ENCODE assay signal across 23 cellular contexts in genomic region chr4:147310312-147310711, GRCh38.
"Had no signal": no experiment of that assay in that cellular context is flagged by ENCODE, and none has a peak within 500 bp of the region (broad histone marks: within the 10 kb centered on the region; RNA-seq: fewer than 3 reads in every experiment).

No MANE protein-coding gene starts in this region.

- H3K9me3 ChIP-seq: esophagus squamous epithelium, heart right ventricle, left lung, neutrophil, pancreas, right lobe of liver, thoracic aorta, transverse colon, vagina had no signal

- H3K27ac Mint-ChIP-seq: natural killer cell; stimulated activated naive B cell treated with anti-CD40 and anti-IgM and Interleukin-4, amounts not matched to agents 10 μg/mL and 1 μg/mL and 100 μg/mL, for 72 hours; stimulated activated naive CD8-positive, alpha-beta T cell treated with anti-CD3 and anti-CD28 coated beads, Interleukin-15, Interleukin-2, amounts not matched to agents 100 ng/mL and 50 ng/mL, for 24 hours had no signal

- H3K4me1 ChIP-seq: esophagus squamous epithelium, heart right ventricle, pancreas, right lobe of liver had no signal

- H3K27ac ChIP-seq: esophagus squamous epithelium, heart right ventricle, left lung, neutrophil, pancreas, right lobe of liver, thoracic aorta, transverse colon, vagina had no signal

- H3K36me3 ChIP-seq: esophagus squamous epithelium, heart right ventricle, left lung, neutrophil, pancreas, right lobe of liver, thoracic aorta, transverse colon, vagina had no signal

- H3K27me3 Mint-ChIP-seq: stimulated activated naive B cell treated with anti-CD40 and anti-IgM and Interleukin-4, amounts not matched to agents 10 μg/mL and 1 μg/mL and 100 μg/mL, for 72 hours; stimulated activated naive CD8-positive, alpha-beta T cell treated with anti-CD3 and anti-CD28 coated beads, Interleukin-15, Interleukin-2, amounts not matched to agents 100 ng/mL and 50 ng/mL, for 24 hours had no signal

- H3K27me3 ChIP-seq: esophagus squamous epithelium, heart right ventricle, left lung, neutrophil, pancreas, right lobe of liver, transverse colon, vagina had no signal

- H3K4me3 Mint-ChIP-seq: natural killer cell; stimulated activated naive B cell treated with anti-CD40 and anti-IgM and Interleukin-4, amounts not matched to agents 10 μg/mL and 1 μg/mL and 100 μg/mL, for 72 hours; stimulated activated naive CD8-positive, alpha-beta T cell treated with anti-CD3 and anti-CD28 coated beads, Interleukin-15, Interleukin-2, amounts not matched to agents 100 ng/mL and 50 ng/mL, for 24 hours had no signal

- H3K36me3 Mint-ChIP-seq: natural killer cell; stimulated activated naive B cell treated with anti-CD40 and anti-IgM and Interleukin-4, amounts not matched to agents 10 μg/mL and 1 μg/mL and 100 μg/mL, for 72 hours had no signal

- H3K4me1 Mint-ChIP-seq: natural killer cell; stimulated activated naive B cell treated with anti-CD40 and anti-IgM and Interleukin-4, amounts not matched to agents 10 μg/mL and 1 μg/mL and 100 μg/mL, for 72 hours had no signal

- ATAC-seq: heart right ventricle; left cardiac atrium; left lung; natural killer cell; pancreas; right lobe of liver; stimulated activated naive B cell treated with anti-CD40 and anti-IgM and Interleukin-4, amounts not matched to agents 10 μg/mL and 1 μg/mL and 100 μg/mL, for 72 hours had no signal

- H3K9me3 Mint-ChIP-seq: stimulated activated naive CD8-positive, alpha-beta T cell treated with anti-CD3 and anti-CD28 coated beads, Interleukin-15, Interleukin-2, amounts not matched to agents 100 ng/mL and 50 ng/mL, for 24 hours had no signal

- DNase-seq: effector memory CD4-positive, alpha-beta T cell; erythroblast; esophagus squamous epithelium; foreskin melanocyte; glutamatergic neuron; heart right ventricle; hippocampal formation; left cardiac atrium; left lung; mesendoderm; natural killer cell; pancreas; retina; right lobe of liver; small intestine; stimulated activated CD4-positive, alpha-beta T cell treated with anti-CD3 and anti-CD28 coated beads, Interleukin-15, amount 100 ng/mL, for 24 hours; stimulated activated CD4-positive, alpha-beta T cell treated with anti-CD3 and anti-CD28 coated beads, Interleukin-2, amount 100 ng/mL, for 48 hours; stimulated activated naive B cell treated with anti-CD40 and anti-IgM and Interleukin-4, amounts not matched to agents 10 μg/mL and 1 μg/mL and 100 μg/mL, for 72 hours; transverse colon had no signal

- H3K4me3 ChIP-seq: esophagus squamous epithelium, heart right ventricle, left lung, pancreas, right lobe of liver, thoracic aorta, transverse colon, vagina had no signal
